ENCODE assay signal across 1 cellular context in the genomic region with DNA sequence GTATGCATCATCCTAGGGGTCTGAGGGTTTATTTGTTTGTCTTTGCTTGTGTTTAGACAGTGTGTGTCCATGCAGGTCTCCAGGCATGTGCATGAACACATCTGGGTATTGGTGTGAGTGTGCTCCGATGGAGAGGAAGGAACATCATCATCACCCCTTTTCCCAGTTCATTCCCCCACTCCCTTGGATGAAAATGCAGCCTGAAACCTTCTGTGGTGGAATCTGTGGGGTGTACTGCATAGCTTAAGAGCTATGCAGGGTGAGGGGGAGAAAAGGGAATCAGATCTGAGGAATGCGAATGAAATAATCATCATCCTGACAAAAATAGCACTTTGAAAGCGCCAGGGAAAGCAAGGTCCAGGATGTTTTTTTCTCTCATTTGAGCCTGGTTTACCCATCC.
A peak's percentile ranks its signal among the peaks of the same experiment; 100 is the strongest.
TF ChIP-seq lines count a peak whose summit lies in the region.

No MANE protein-coding gene starts in this region.

TF ChIP-seq in IMR-90, 13 proteins besides CTCF, POLR2A, EP300 and RAD21:
- no peak for TF ChIP-seq MAZ (IDR thresholded peaks at IDR 0.05; ENCODE audit: borderline replicate concordance, low read depth, low read length)
- TF ChIP-seq BHLHE40 (IDR thresholded peaks at IDR 0.05; ENCODE audit: low read depth, low read length), result peak; percentile 73
- no peak for TF ChIP-seq NFE2L2 (IDR thresholded peaks at IDR 0.05; ENCODE audit: low read depth, low read length)
- TF ChIP-seq RFX5 (IDR thresholded peaks at IDR 0.05; ENCODE audit: low read depth, low read length), result no peak
- TF ChIP-seq CEBPB (IDR thresholded peaks at IDR 0.05; ENCODE audit: low read depth, low read length), result no peak
- no peak for TF ChIP-seq MXI1 (IDR thresholded peaks at IDR 0.05; ENCODE audit: borderline replicate concordance, low read depth, low read length)
- TF ChIP-seq RCOR1 (IDR thresholded peaks at IDR 0.05; ENCODE audit: insufficient replicate concordance, low read length), result no peak
